In the genomic region with DNA sequence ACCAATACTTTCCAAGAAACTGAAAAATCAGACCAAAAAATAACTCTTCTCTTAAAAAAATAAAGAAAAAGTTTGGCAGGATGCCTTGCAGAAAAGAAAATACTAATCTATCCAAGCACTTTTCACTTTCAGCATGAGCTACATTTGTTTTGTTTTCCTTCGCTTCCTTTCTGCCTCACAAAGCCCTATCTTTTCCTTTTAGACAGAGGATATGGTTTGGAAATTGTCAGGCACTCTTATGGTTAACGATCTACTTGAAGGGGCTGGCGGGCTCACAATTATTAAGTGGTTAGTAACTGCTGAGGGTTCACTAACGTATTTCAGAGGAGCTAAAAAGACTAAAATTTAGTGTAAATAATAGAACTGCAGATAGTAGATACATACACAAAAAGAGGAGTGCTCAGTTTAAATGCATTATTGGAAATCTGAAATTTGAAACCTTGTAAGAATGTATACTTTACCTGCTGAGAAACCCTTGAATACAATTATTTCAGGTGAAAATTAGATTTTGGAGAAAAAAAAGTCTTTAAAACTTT, we compare ENCODE assay signal across 8 cellular contexts. TPM values are rescaled to one million over a fixed set of nuclear protein-coding genes. Genes with fewer than 3 reads are reported as not detected.
A peak's percentile ranks its signal among the peaks of the same experiment; 100 is the strongest.
DNase-seq lines count a peak whose midpoint lies in the region; ATAC-seq and TF ChIP-seq lines count a peak whose summit lies in the region.

No MANE protein-coding gene starts in this region.

- TF ChIP-seq CTCF in RWPE1 (conservative IDR thresholded peaks at IDR 0.05; ENCODE audit: low read depth) = no peak
- TF ChIP-seq CTCF in epithelial cell of proximal tubule (conservative IDR thresholded peaks at IDR 0.05; ENCODE audit: low read depth, low read length) = no peak
- no peak for TF ChIP-seq CTCF in prostate gland (IDR thresholded peaks at IDR 0.05)

- H3K36me3 ChIP-seq in prostate gland = no peaks in the 10 kb centered on the region

- 1% methylated on average over 4 of the region's 4 CpGs for WGBS in prostate gland

- no peaks in the 10 kb centered on the region for H3K4me1 ChIP-seq in prostate gland (replicated peaks)

- peak overlapping the region; percentile 96 for H3K27ac ChIP-seq in RWPE1
- peak overlapping the region; percentile 67 to 88 for H3K27ac ChIP-seq in prostate gland

- no peaks in the 10 kb centered on the region for H3K9me3 ChIP-seq in prostate gland

- H3K27me3 ChIP-seq in prostate gland (replicated peaks; ENCODE audit: insufficient read depth) = no peaks in the 10 kb centered on the region

- peaks cover 38% of the 10 kb centered on the region for H3K27me3 Mint-ChIP-seq in activated CD4-positive, alpha-beta T cell treated with anti-CD3 and anti-CD28 coated beads, Interleukin-2, amount 10 ng/mL, durations not matched to agents 24 days and 14 days

- H3K4me1 Mint-ChIP-seq in activated CD4-positive, alpha-beta T cell treated with anti-CD3 and anti-CD28 coated beads, Interleukin-2, amount 10 ng/mL, durations not matched to agents 24 days and 14 days = peaks cover 18% of the 10 kb centered on the region

- H3K4me3 Mint-ChIP-seq in activated CD4-positive, alpha-beta T cell treated with anti-CD3 and anti-CD28 coated beads, Interleukin-2, amount 10 ng/mL, durations not matched to agents 24 days and 14 days = peak overlapping the region; percentile 99

- no peaks in the 10 kb centered on the region for H3K9me3 Mint-ChIP-seq in activated CD4-positive, alpha-beta T cell treated with anti-CD3 and anti-CD28 coated beads, Interleukin-2, amount 10 ng/mL, durations not matched to agents 24 days and 14 days

- no peak for DNase-seq in activated CD4-positive, alpha-beta T cell treated with anti-CD3 and anti-CD28 coated beads, Interleukin-2, amount 10 ng/mL, durations not matched to agents 24 days and 14 days
- DNase-seq in activated CD4-positive, alpha-beta T cell treated with anti-CD3 and anti-CD28 coated beads, Interleukin-2, amount 50 U/mL, for 4 hours = no peak
- no peak for DNase-seq in RWPE1 (ENCODE audit: low spot score)
- no peak for DNase-seq in epithelial cell of proximal tubule (ENCODE audit: low read depth)
- DNase-seq in prostate gland (ENCODE audit: low spot score) = no peak
- DNase-seq in SK-N-DZ (ENCODE audit: low spot score) = no peak
- no peak for DNase-seq in stimulated activated naive CD4-positive, alpha-beta T cell (lab: John Stamatoyannopoulos, UW)

- POLR2A ChIA-PET in RWPE1 (lab: Yijun Ruan, JAX; ENCODE audit: low non-redundant PET) = no interaction called here

- H3K27ac Mint-ChIP-seq in activated CD4-positive, alpha-beta T cell treated with anti-CD3 and anti-CD28 coated beads, Interleukin-2, amount 10 ng/mL, durations not matched to agents 24 days and 14 days = peak overlapping the region; percentile 97

- TF ChIP-seq POLR2A in prostate gland (IDR thresholded peaks at IDR 0.05) = no peak

- intact Hi-C loops in activated CD4-positive, alpha-beta T cell treated with anti-CD3 and anti-CD28 coated beads, Interleukin-2, amount 10 ng/mL, durations not matched to agents 24 days and 14 days (cut with micrococcal nuclease) = loop anchor here (1.0 to 10.0 kb wide), 7 partner anchors 10 to 705 kb away; partner anchors contain the start of genes CYP51A1 and GATAD1
- intact Hi-C loops in prostate gland (cut with DNase I) = loop anchor here (10.0 kb wide), 1 partner anchor 312 kb away; the partner anchor contains the start of genes PEX1 and RBM48

- H3K4me3 ChIP-seq in epithelial cell of proximal tubule (ENCODE audit: low read depth, low read length) (peak overlapping the region; percentile 93), prostate gland (peak overlapping the region; percentile 63 to 77)

- CTCF ChIA-PET in RWPE1 (lab: Yijun Ruan, JAX) = interaction anchor here (0.5 to 2.3 kb wide), 2 partner anchors 151 to 250 kb away, joined by 3 to 7 read pairs; no protein-coding TSS in a partner anchor

- peaks cover 28% of the 10 kb centered on the region for H3K36me3 Mint-ChIP-seq in activated CD4-positive, alpha-beta T cell treated with anti-CD3 and anti-CD28 coated beads, Interleukin-2, amount 10 ng/mL, durations not matched to agents 24 days and 14 days (ENCODE audit: low read depth)

- no peak for ATAC-seq in HG02970 (IDR thresholded peaks at IDR 0.05; ENCODE audit: low FRiP score, unreplicated experiment)

RNA-seq across cellular contexts. Expression of gene CDK6, which starts 0.9 kb away (rescaled TPM):
- total RNA-seq in activated CD4-positive, alpha-beta T cell treated with anti-CD3 and anti-CD28 coated beads, Interleukin-2, amount 10 ng/mL, durations not matched to agents 24 days and 14 days = 274 and 277 TPM in 2 replicates
- total RNA-seq in epithelial cell of proximal tubule (98.2 and 99.4 TPM in 2 replicates), prostate gland (10 to 100 TPM; 13.6 to 39.9 TPM)
- 106 and 115 TPM in 2 replicates for polyA plus RNA-seq in SK-N-DZ (2014; cell fraction: cytosol; rRNA removed)
- 61.6 and 71.8 TPM in 2 replicates for polyA plus RNA-seq in SK-N-DZ (2014; cell fraction: nucleus; rRNA removed)
